In the genomic region with DNA sequence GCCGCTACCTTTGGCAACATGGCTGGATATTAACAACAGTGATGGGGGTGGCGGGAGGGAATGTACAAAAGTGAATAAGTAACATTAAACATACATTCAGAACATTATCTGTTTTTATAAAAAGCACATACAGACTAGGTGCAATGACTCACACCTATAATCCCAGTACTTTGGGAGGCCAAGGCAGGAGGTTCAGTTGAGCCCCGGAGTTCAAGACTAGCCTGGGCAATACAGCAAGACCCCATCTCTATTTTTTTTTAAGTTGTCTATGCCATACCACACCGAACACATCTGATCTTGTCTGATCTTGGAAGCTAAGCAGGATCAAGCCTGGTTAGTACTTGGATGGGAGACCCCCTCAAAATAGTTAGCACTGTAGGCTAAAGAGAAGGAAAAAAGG, we compare ENCODE assay signal across 2 cellular contexts.
TF ChIP-seq lines count a peak whose summit lies in the region.

No MANE protein-coding gene starts in this region.

TF ChIP-seq in WTC11, 78 proteins besides CTCF, POLR2A, EP300 and RAD21 (continued from another document):
- TF ChIP-seq GTF2I (CRISPR knock-in tag; conservative IDR thresholded peaks at IDR 0.05), result 0 out of 2 replicates have a peak, but pooled peaks have one; percentile 21
- TF ChIP-seq HMGA2 (CRISPR knock-in tag; IDR thresholded peaks at IDR 0.05), result no peak

TF ChIP-seq in H1, 55 proteins besides CTCF, POLR2A, EP300 and RAD21 (continued from another document):
- TF ChIP-seq HDAC2 (IDR thresholded peaks at IDR 0.05; ENCODE audit: borderline replicate concordance in 1 of 2, low read depth in 2 of 2, low read length in 2 of 2) (no peak; a peak in 1 of 4 replicates), CTBP2 (IDR thresholded peaks at IDR 0.05; ENCODE audit: borderline replicate concordance, insufficient read depth, insufficient read length, low read length) (no peak), BACH1 (IDR thresholded peaks at IDR 0.05; ENCODE audit: low read length) (no peak)
- TF ChIP-seq, protein P1, sequence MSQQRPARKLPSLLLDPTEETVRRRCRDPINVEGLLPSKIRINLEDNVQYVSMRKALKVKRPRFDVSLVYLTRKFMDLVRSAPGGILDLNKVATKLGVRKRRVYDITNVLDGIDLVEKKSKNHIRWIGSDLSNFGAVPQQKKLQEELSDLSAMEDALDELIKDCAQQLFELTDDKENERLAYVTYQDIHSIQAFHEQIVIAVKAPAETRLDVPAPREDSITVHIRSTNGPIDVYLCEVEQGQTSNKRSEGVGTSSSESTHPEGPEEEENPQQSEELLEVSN (IDR thresholded peaks at IDR 0.05), result no peak
